Comparison of ENCODE assay signal across 8 cellular contexts in the genomic region with DNA sequence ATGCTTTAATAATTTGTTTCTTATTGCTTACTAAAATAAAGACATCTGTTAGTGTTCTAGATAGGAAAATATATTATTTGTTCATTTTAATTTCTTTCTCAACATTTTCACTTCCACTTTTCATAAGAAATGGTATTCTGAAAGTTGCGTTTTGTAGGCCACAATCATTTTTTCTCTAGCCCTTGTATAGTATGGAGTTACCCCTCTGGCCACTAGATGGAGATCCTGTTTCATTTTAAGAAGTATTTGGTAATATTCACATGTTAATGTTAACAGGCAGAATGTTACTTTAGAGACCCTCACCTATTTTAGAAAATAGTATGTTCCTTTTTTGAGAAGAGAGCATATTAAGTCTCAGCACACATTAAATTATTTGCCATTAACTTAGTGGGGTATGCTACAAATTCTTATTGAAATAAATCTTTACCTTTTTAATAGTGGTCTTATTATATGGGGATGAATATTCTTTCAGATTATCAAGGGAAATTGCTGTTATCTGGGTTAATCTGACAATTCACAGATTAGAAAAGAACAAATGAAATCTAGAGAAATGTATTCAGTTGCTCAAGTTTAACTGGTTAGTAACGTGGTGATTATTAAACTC.
DNase-seq lines count a peak whose midpoint lies in the region; ATAC-seq, FAIRE-seq and TF ChIP-seq lines count a peak whose summit lies in the region.

No MANE protein-coding gene starts in this region.

- no peaks in the 10 kb centered on the region for H3K79me2 ChIP-seq in GM12878 (ENCODE audit: control insufficient read depth, insufficient read depth, low read length)

- H2AFZ ChIP-seq in GM12878 (ENCODE audit: control insufficient read depth, low read depth, low read length): no peak overlapping the region

- TF ChIP-seq CTCF in GM12878 (IDR thresholded peaks at IDR 0.05 in 2 of 3, conservative IDR thresholded peaks at IDR 0.05 in 1 of 3; ENCODE audit: control insufficient read depth in 2 of 3, extremely low read depth in 1 of 3, insufficient read depth in 1 of 3, low read depth in 3 of 3, low read length in 3 of 3): peak; percentile 66 to 75 (median 70)
- TF ChIP-seq CTCF in tibial artery (IDR thresholded peaks at IDR 0.05): peak; percentile 66 to 83

- CTCF ChIA-PET in GM12878 (lab: Yijun Ruan, JAX): interaction anchor here (1.0 kb wide), 1 partner anchor 40 kb away, joined by 3 read pairs; no protein-coding TSS in a partner anchor

- no peak for TF ChIP-seq EP300 in GM12878 (IDR thresholded peaks at IDR 0.05; ENCODE audit: borderline replicate concordance in 1 of 2, control insufficient read depth in 1 of 2, low read depth in 2 of 2, low read length in 2 of 2)

- peak; percentile 80 for ATAC-seq in GM18498 (IDR thresholded peaks at IDR 0.05; ENCODE audit: unreplicated experiment)
- ATAC-seq in HG02884 (IDR thresholded peaks at IDR 0.05; ENCODE audit: unreplicated experiment): peak; percentile 78
- peak; percentile 99 for ATAC-seq in GM12878
- ATAC-seq in HG02571 (IDR thresholded peaks at IDR 0.05; ENCODE audit: unreplicated experiment): no peak

- no peak overlapping the region for H3K9ac ChIP-seq in GM12878 (ENCODE audit: control insufficient read depth, insufficient read depth, low read length)

- 50% methylated on average over 2 of the region's 2 CpGs for WGBS in GM12878 (ENCODE audit: insufficient coverage, insufficient replicate concordance, low lambda C conversion rate, missing lambda C conversion rate)

- H3K4me2 ChIP-seq in GM12878 (ENCODE audit: control insufficient read depth, insufficient read depth): no peak overlapping the region

- H3K4me3 ChIP-seq in GM12878: no peak overlapping the region
- no peak overlapping the region for H3K4me3 ChIP-seq in tibial artery

- H3K36me3 ChIP-seq in GM12878 (ENCODE audit: control insufficient read depth in 2 of 2, insufficient read depth in 2 of 2, low read length in 1 of 2) (peaks cover 0 to 12% of the 10 kb centered on the region in 2 experiments; a peak in 2 of 4 replicates), tibial artery (peaks cover 10 to 16% (median 10%) of the 10 kb centered on the region in 3 donors)

- H3K9me3 ChIP-seq in GM12878 (replicated peaks; ENCODE audit: control insufficient read depth, insufficient read depth, low read length): no peaks in the 10 kb centered on the region
- H3K9me3 ChIP-seq in tibial artery: no peaks in the 10 kb centered on the region

- POLR2A ChIA-PET in GM12878 (lab: Charles Lee): no interaction called here

- no TSS peak for BruUV-seq in GM12878 (replicated peaks; lab: Mats Ljungman, UMichigan)

- H3K27me3 ChIP-seq in GM12878 (replicated peaks in 1 of 2; ENCODE audit: control insufficient read depth in 2 of 2, insufficient read depth in 2 of 2, low read length in 1 of 2): no peaks in the 10 kb centered on the region
- no peaks in the 10 kb centered on the region for H3K27me3 ChIP-seq in tibial artery

- RAD21 ChIA-PET in GM12878 (lab: Charles Lee; ENCODE audit: unreplicated experiment): no interaction called here

- intact Hi-C loops in GM12878 (cut with micrococcal nuclease; ENCODE audit: unreplicated experiment): loop anchor here (5.0 to 10.0 kb wide), 3 partner anchors 393 to 1031 kb away; partner anchors contain the start of gene LTBP1
- intact Hi-C loops in tibial artery (cut with DNase I; ENCODE audit: low total_unique reads): no loop called here

- SMC1A ChIA-PET in GM12878 (lab: Charles Lee; ENCODE audit: uncharacterized antibody, unreplicated experiment): interaction anchor here (1.5 kb wide), 1 partner anchor 38 kb away, joined by 3 read pairs; no protein-coding TSS in a partner anchor

- no peak for TF ChIP-seq POLR2A in GM12878 (IDR thresholded peaks at IDR 0.05; ENCODE audit: low read depth, low read length)

- H3K4me1 ChIP-seq in GM12878 (ENCODE audit: control insufficient read depth, insufficient read depth, low read length): peaks cover 4% of the 10 kb centered on the region
- H3K4me1 ChIP-seq in tibial artery: no peaks in the 10 kb centered on the region

- in situ Hi-C loops in GM12878 (cut with MboI): loop anchor here (10.0 kb wide), 1 partner anchor 821 kb away; no protein-coding TSS in a partner anchor

- H3K27ac ChIP-seq in GM12878 (ENCODE audit: control insufficient read depth, insufficient read depth): no peak overlapping the region
- H3K27ac ChIP-seq in tibial artery: no peak overlapping the region

- peak; percentile 76 for TF ChIP-seq RAD21 in GM12878 (IDR thresholded peaks at IDR 0.05; ENCODE audit: insufficient read depth, low read depth, low read length)

- H4K20me1 ChIP-seq in GM12878 (ENCODE audit: control insufficient read depth, insufficient read depth): no peaks in the 10 kb centered on the region

- peak; percentile 70 for FAIRE-seq in GM12878 (lab: Jason Lieb, UNC)

- peak; percentile 56 to 60 for DNase-seq in AML-193 (lab: John Stamatoyannopoulos, UW)
- peak; percentile 39 for DNase-seq in NCI-H2227 (lab: John Stamatoyannopoulos, UW; ENCODE audit: unreplicated experiment)
- DNase-seq in GM12878 (ENCODE audit: low read depth, low spot score): peak; percentile 19
- DNase-seq in iris pigment epithelial cell (ENCODE audit: low read depth): peak; percentile 62
- DNase-seq in tibial artery: no peak

TF ChIP-seq in GM12878, 131 proteins besides CTCF, POLR2A, EP300 and RAD21:
- TF ChIP-seq ATF2 (IDR thresholded peaks at IDR 0.05; ENCODE audit: low read length): no peak
- peak; percentile 60; the same call in 1 of the 2 replicates for TF ChIP-seq SPI1 (IDR thresholded peaks at IDR 0.05; ENCODE audit: borderline replicate concordance, insufficient read depth, low read depth, low read length)
- peak; percentile 63 for TF ChIP-seq SMC3 (IDR thresholded peaks at IDR 0.05; ENCODE audit: borderline replicate concordance, low read length)
- TF ChIP-seq ZNF24 (IDR thresholded peaks at IDR 0.05): peak; percentile 70; the same call in 1 of the 2 replicates

Comparison
In these comparisons a context has a peak if more than half of its experiments do, and no peak if none do; other contexts are left out.
1. DNase-seq: peak in AML-193 (2 of 2), NCI-H2227 (single experiment), GM12878 (single experiment) and iris pigment epithelial cell (single experiment); none in tibial artery (0 of 2).